8 cellular contexts compared by ENCODE assay signal in genomic region chr9:123339666-123340414, GRCh38. TPM values are rescaled to one million over a fixed set of nuclear protein-coding genes. Genes with fewer than 3 reads are reported as not detected.
A peak's percentile ranks its signal among the peaks of the same experiment; 100 is the strongest.
DNase-seq lines count a peak whose midpoint lies in the region; ATAC-seq and TF ChIP-seq lines count a peak whose summit lies in the region.

No MANE protein-coding gene starts in this region.

- DNase-seq in T-cell (peak in 19 of 34 experiments; percentile 10 to 47 (median 22)), glomerular visceral epithelial cell (ENCODE audit: extremely low spot score) (no peak), nephron progenitor cell (no peak), BE2C (no peak)
- DNase-seq in effector memory CD8-positive, alpha-beta T cell, result peak in 2 of 3 experiments; percentile 7 to 24
- DNase-seq in stimulated activated CD4-positive, alpha-beta T cell treated with anti-CD3 and anti-CD28 coated beads, Interleukin-12 subunit alpha, Interleukin-12 subunit beta, amount 100 ng/mL, for 4 hours, result peak; percentile 22

- H3K36me3 ChIP-seq in BE2C, result no peaks in the 10 kb centered on the region

- H3K4me3 Mint-ChIP-seq in T-cell (peak overlapping the region; percentile 73 to 85 (median 84)), nephron progenitor cell (no peak overlapping the region)
- peak overlapping the region; percentile 83 to 84 for H3K4me3 Mint-ChIP-seq in effector memory CD8-positive, alpha-beta T cell

- no peak overlapping the region for H3K4me3 ChIP-seq in BE2C (ENCODE audit: low read depth, low read length)

- H3K4me1 Mint-ChIP-seq in T-cell (peaks cover 32 to 54% (median 38%) of the 10 kb centered on the region in 3 donors), nephron progenitor cell (peaks cover 73% of the 10 kb centered on the region)
- peaks cover 24 to 25% of the 10 kb centered on the region in 2 donors for H3K4me1 Mint-ChIP-seq in effector memory CD8-positive, alpha-beta T cell (ENCODE audit: low read depth in 2 of 2)

- H3K27me3 Mint-ChIP-seq in T-cell, result no peaks in the 10 kb centered on the region
- no peaks in the 10 kb centered on the region for H3K27me3 Mint-ChIP-seq in effector memory CD8-positive, alpha-beta T cell
- no peaks in the 10 kb centered on the region for H3K27me3 Mint-ChIP-seq in nephron progenitor cell (ENCODE audit: low read depth, poor library complexity)

- TF ChIP-seq POLR2A in GM18951 (IDR thresholded peaks at IDR 0.05; ENCODE audit: extremely low read depth, insufficient read depth, insufficient read length), result peak; percentile 21

- H3K9me3 ChIP-seq in BE2C, result no peaks in the 10 kb centered on the region

- TF ChIP-seq CTCF in nephron progenitor cell (IDR thresholded peaks at IDR 0.05) (no peak), BE2C (IDR thresholded peaks at IDR 0.05; ENCODE audit: low read depth, low read length) (no peak)

- CTCF ChIA-PET in T-cell (lab: Charles Lee), result interaction anchor here in 1 of 2 donors (0.7 to 2.5 kb wide), 3 partner anchors 10 to 71 kb away, joined by 4 to 14 read pairs (median 4); no protein-coding TSS in a partner anchor

- no peaks in the 10 kb centered on the region for H3K36me3 Mint-ChIP-seq in T-cell
- H3K36me3 Mint-ChIP-seq in effector memory CD8-positive, alpha-beta T cell (ENCODE audit: insufficient read depth), result peaks cover 4% of the 10 kb centered on the region
- H3K36me3 Mint-ChIP-seq in nephron progenitor cell (ENCODE audit: low read depth), result no peaks in the 10 kb centered on the region

- H3K9me3 Mint-ChIP-seq in T-cell, result no peaks in the 10 kb centered on the region
- no peaks in the 10 kb centered on the region for H3K9me3 Mint-ChIP-seq in effector memory CD8-positive, alpha-beta T cell
- no peaks in the 10 kb centered on the region for H3K9me3 Mint-ChIP-seq in nephron progenitor cell

- in situ Hi-C loops in GM18951 (cut with MboI; ENCODE audit: low sequenced_read_pairs, unreplicated experiment), result no loop called here

- POLR2A ChIA-PET in T-cell (lab: Charles Lee), result interaction anchor here (0.5 to 1.2 kb wide), 4 partner anchors 17 to 1020 kb away, joined by 3 to 7 read pairs (median 6); partner anchors contain the start of gene RC3H2 (in 1 of the 2)

- peak; percentile 41 for ATAC-seq in HG02973 (IDR thresholded peaks at IDR 0.05; ENCODE audit: unreplicated experiment)
- ATAC-seq in T-cell (replicated peaks in 1 of 4), result peak; percentile 67 to 76 (median 72)
- peak; percentile 59 for ATAC-seq in effector memory CD8-positive, alpha-beta T cell (replicated peaks)

- H3K27me3 ChIP-seq in BE2C, result no peaks in the 10 kb centered on the region

- H3K4me1 ChIP-seq in BE2C, result no peaks in the 10 kb centered on the region; the same call in none of the 2 replicates

- peak overlapping the region; percentile 82 to 93 for H3K27ac Mint-ChIP-seq in T-cell
- H3K27ac Mint-ChIP-seq in effector memory CD8-positive, alpha-beta T cell, result peak overlapping the region; percentile 92 to 93
- H3K27ac Mint-ChIP-seq in nephron progenitor cell, result no peak overlapping the region

RNA-seq across cellular contexts. Expression of gene CRB2, which starts 16.2 kb away (rescaled TPM):
- total RNA-seq in T-cell, result under 1 TPM in 2 of 5 donors, not detected in 3; 0.09 to 0.20 TPM
- polyA plus RNA-seq in BE2C (2012; ENCODE audit: insufficient read depth, insufficient read length, low read depth), result 4.6 TPM

Comparison
In these comparisons a context has a peak if more than half of its experiments do, and no peak if none do; other contexts are left out.
1. DNase-seq: peak in T-cell (19 of 34), effector memory CD8-positive, alpha-beta T cell (2 of 3) and stimulated activated CD4-positive, alpha-beta T cell treated with anti-CD3 and anti-CD28 coated beads, Interleukin-12 subunit alpha, Interleukin-12 subunit beta, amount 100 ng/mL, for 4 hours (single experiment); none in glomerular visceral epithelial cell (single experiment), nephron progenitor cell (single experiment) and BE2C (single experiment).
2. Peak in every context shown above with its lines, with median percentiles within 50 percentile points of each other: ATAC-seq.